16 cellular contexts compared by ENCODE assay signal in the genomic region with DNA sequence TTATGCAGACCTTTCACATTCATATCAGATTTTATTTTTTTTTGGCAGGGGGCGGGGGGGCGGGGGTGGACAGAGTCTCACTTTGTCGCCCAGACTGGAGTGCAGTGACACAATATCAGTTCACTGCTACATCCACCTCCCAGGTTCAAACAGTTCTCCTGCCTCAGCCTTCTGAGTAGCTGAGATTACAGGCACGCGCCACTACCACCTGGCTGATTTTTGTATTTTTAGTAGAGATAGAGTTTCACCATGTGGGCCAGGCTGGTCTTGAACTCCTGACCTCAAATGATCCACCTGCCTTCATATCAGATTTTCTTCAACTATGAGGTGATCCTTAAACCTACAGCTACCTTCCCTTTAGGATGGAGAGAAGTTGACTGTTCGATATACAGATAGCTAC. TPM values are rescaled to one million over a fixed set of nuclear protein-coding genes. Genes with fewer than 3 reads are reported as not detected.
DNase-seq lines count a peak whose midpoint lies in the region; ATAC-seq, FAIRE-seq and TF ChIP-seq lines count a peak whose summit lies in the region.
"Had no signal": no experiment of that assay in that cellular context is flagged by ENCODE, and none has a peak within 500 bp of the region (broad histone marks: within the 10 kb centered on the region; RNA-seq: fewer than 3 reads in every experiment).

No MANE protein-coding gene starts in this region.

- no peak overlapping the region for H3K4me3 Mint-ChIP-seq in activated naive CD8-positive, alpha-beta T cell
- no peak overlapping the region for H3K4me3 Mint-ChIP-seq in activated naive CD8-positive, alpha-beta T cell treated with anti-CD3 and anti-CD28 coated beads for 36 hours
- no peak overlapping the region for H3K4me3 Mint-ChIP-seq in activated CD4-positive, alpha-beta memory T cell treated with anti-CD3 and anti-CD28 coated beads, Interleukin-2, amount 10 ng/mL, durations not matched to agents 7 days and 5 days
- H3K4me3 Mint-ChIP-seq in effector memory CD8-positive, alpha-beta T cell = no peak overlapping the region

- no peak for ATAC-seq in effector memory CD8-positive, alpha-beta T cell (replicated peaks)
- ATAC-seq in GM21786 (IDR thresholded peaks at IDR 0.05; ENCODE audit: unreplicated experiment) = no peak
- ATAC-seq in HG02571 (IDR thresholded peaks at IDR 0.05; ENCODE audit: unreplicated experiment) = no peak
- ATAC-seq: HCT116 had no signal

- H3K27me3 Mint-ChIP-seq in activated naive CD8-positive, alpha-beta T cell = no peaks in the 10 kb centered on the region
- no peaks in the 10 kb centered on the region for H3K27me3 Mint-ChIP-seq in activated naive CD8-positive, alpha-beta T cell treated with anti-CD3 and anti-CD28 coated beads for 36 hours
- H3K27me3 Mint-ChIP-seq in activated CD4-positive, alpha-beta memory T cell treated with anti-CD3 and anti-CD28 coated beads, Interleukin-2, amount 10 ng/mL, durations not matched to agents 7 days and 5 days = no peaks in the 10 kb centered on the region
- H3K27me3 Mint-ChIP-seq in effector memory CD8-positive, alpha-beta T cell = no peaks in the 10 kb centered on the region

- FAIRE-seq in GM12892 (lab: Jason Lieb, UNC) = no peak

- POLR2A ChIA-PET in activated CD4-positive, alpha-beta memory T cell treated with anti-CD3 and anti-CD28 coated beads, Interleukin-2, amount 10 ng/mL, durations not matched to agents 7 days and 5 days (lab: Charles Lee) = interaction anchor here (0.5 to 1.4 kb wide), 2 partner anchors 22 to 307 kb away, joined by 3 to 4 read pairs; no protein-coding TSS in a partner anchor

- TF ChIP-seq POLR2A in GM12892 (IDR thresholded peaks at IDR 0.05; ENCODE audit: low read depth, low read length) = no peak

- H3K36me3 Mint-ChIP-seq in activated naive CD8-positive, alpha-beta T cell = peaks cover 31% of the 10 kb centered on the region
- peaks cover 75% of the 10 kb centered on the region for H3K36me3 Mint-ChIP-seq in activated naive CD8-positive, alpha-beta T cell treated with anti-CD3 and anti-CD28 coated beads for 36 hours
- H3K36me3 Mint-ChIP-seq in activated CD4-positive, alpha-beta memory T cell treated with anti-CD3 and anti-CD28 coated beads, Interleukin-2, amount 10 ng/mL, durations not matched to agents 7 days and 5 days (ENCODE audit: low read depth) = peaks cover 92% of the 10 kb centered on the region
- peaks cover 25% of the 10 kb centered on the region for H3K36me3 Mint-ChIP-seq in effector memory CD8-positive, alpha-beta T cell (ENCODE audit: insufficient read depth)

- H3K27ac Mint-ChIP-seq in activated naive CD8-positive, alpha-beta T cell = peak overlapping the region; percentile 86
- H3K27ac Mint-ChIP-seq in activated naive CD8-positive, alpha-beta T cell treated with anti-CD3 and anti-CD28 coated beads for 36 hours = no peak overlapping the region
- H3K27ac Mint-ChIP-seq in activated CD4-positive, alpha-beta memory T cell treated with anti-CD3 and anti-CD28 coated beads, Interleukin-2, amount 10 ng/mL, durations not matched to agents 7 days and 5 days = peak overlapping the region; percentile 17
- peak overlapping the region; percentile 5 to 35 for H3K27ac Mint-ChIP-seq in effector memory CD8-positive, alpha-beta T cell

- no peak for DNase-seq in activated naive CD8-positive, alpha-beta T cell treated with anti-CD3 and anti-CD28 coated beads for 36 hours
- no peak for DNase-seq in activated CD4-positive, alpha-beta memory T cell treated with anti-CD3 and anti-CD28 coated beads, Interleukin-2, amount 10 ng/mL, durations not matched to agents 7 days and 5 days
- DNase-seq in effector memory CD8-positive, alpha-beta T cell = no peak
- DNase-seq in GM12892 (ENCODE audit: insufficient read length) = no peak
- DNase-seq: AML-193; Calu3; NCI-H1436 treated with DMSO at 0.1 percent for 48 hours; NCI-H2081 treated with DMSO at 0.1 percent for 48 hours; NCI-H226; NCI-H526; NK-92 treated with Interleukin-12 subunit alpha and Interleukin-12 subunit beta, amount 100 ng/mL, for 24 hours; OCI-M1 had no signal

- H3K9me3 Mint-ChIP-seq in activated naive CD8-positive, alpha-beta T cell (ENCODE audit: low read depth) = peaks cover under 1% of the 10 kb centered on the region
- peaks cover 4% of the 10 kb centered on the region for H3K9me3 Mint-ChIP-seq in activated naive CD8-positive, alpha-beta T cell treated with anti-CD3 and anti-CD28 coated beads for 36 hours
- peaks cover 7% of the 10 kb centered on the region for H3K9me3 Mint-ChIP-seq in activated CD4-positive, alpha-beta memory T cell treated with anti-CD3 and anti-CD28 coated beads, Interleukin-2, amount 10 ng/mL, durations not matched to agents 7 days and 5 days
- peaks cover 0 to 1% of the 10 kb centered on the region in 2 donors for H3K9me3 Mint-ChIP-seq in effector memory CD8-positive, alpha-beta T cell

- CTCF ChIA-PET in activated CD4-positive, alpha-beta memory T cell treated with anti-CD3 and anti-CD28 coated beads, Interleukin-2, amount 10 ng/mL, durations not matched to agents 7 days and 5 days (lab: Charles Lee) = interaction anchor here (0.9 to 1.2 kb wide), 2 partner anchors 14 to 26 kb away, joined by 3 read pairs; no protein-coding TSS in a partner anchor

- peaks cover 72% of the 10 kb centered on the region for H3K4me1 Mint-ChIP-seq in activated naive CD8-positive, alpha-beta T cell (ENCODE audit: low read depth)
- peaks cover 45% of the 10 kb centered on the region for H3K4me1 Mint-ChIP-seq in activated naive CD8-positive, alpha-beta T cell treated with anti-CD3 and anti-CD28 coated beads for 36 hours
- H3K4me1 Mint-ChIP-seq in activated CD4-positive, alpha-beta memory T cell treated with anti-CD3 and anti-CD28 coated beads, Interleukin-2, amount 10 ng/mL, durations not matched to agents 7 days and 5 days = peaks cover 80% of the 10 kb centered on the region
- H3K4me1 Mint-ChIP-seq in effector memory CD8-positive, alpha-beta T cell (ENCODE audit: low read depth in 2 of 2) = peaks cover 24 to 52% of the 10 kb centered on the region in 2 donors

RNA-seq across cellular contexts. Expression of gene SUMO4, which starts 8.0 kb away (rescaled TPM):
- 1 to 10 TPM; 2.3 to 2.6 TPM for total RNA-seq in activated naive CD8-positive, alpha-beta T cell treated with anti-CD3 and anti-CD28 coated beads for 36 hours
- 1 to 10 TPM; 8.1 to 8.5 TPM for total RNA-seq in activated CD4-positive, alpha-beta memory T cell treated with anti-CD3 and anti-CD28 coated beads, Interleukin-2, amount 10 ng/mL, durations not matched to agents 7 days and 5 days
- polyA plus RNA-seq in GM12892 (2012; ENCODE audit: missing spikeins) = 1.1 TPM
